8 cellular contexts compared by ENCODE assay signal in genomic region chr17:68601565-68602266, GRCh38. TPM values are rescaled to one million over a fixed set of nuclear protein-coding genes. Genes with fewer than 3 reads are reported as not detected.
DNase-seq lines count a peak whose midpoint lies in the region; ATAC-seq and TF ChIP-seq lines count a peak whose summit lies in the region.

No MANE protein-coding gene starts in this region.

- H3K27me3 Mint-ChIP-seq in activated naive CD8-positive, alpha-beta T cell treated with anti-CD3 and anti-CD28 coated beads for 36 hours = peaks cover 68% of the 10 kb centered on the region

- DNase-seq in ELF-1 (ENCODE audit: low read depth, low spot score) (peak; percentile 43), hepatocyte (ENCODE audit: low spot score) (no peak), sciatic nerve (ENCODE audit: low spot score) (no peak), NCI-H1694 (lab: John Stamatoyannopoulos, UW) (no peak)
- DNase-seq in activated naive CD8-positive, alpha-beta T cell treated with anti-CD3 and anti-CD28 coated beads for 36 hours = no peak

- no peaks in the 10 kb centered on the region for H3K36me3 Mint-ChIP-seq in activated naive CD8-positive, alpha-beta T cell treated with anti-CD3 and anti-CD28 coated beads for 36 hours

- peak overlapping the region; percentile 42 for H2AFZ ChIP-seq in hepatocyte

- no peaks in the 10 kb centered on the region for H4K20me1 ChIP-seq in hepatocyte (ENCODE audit: insufficient read depth, poor library complexity, severe bottlenecking)

- peaks cover 15% of the 10 kb centered on the region for H3K4me1 ChIP-seq in hepatocyte (ENCODE audit: insufficient read depth)

- no peak overlapping the region for H3K4me3 ChIP-seq in hepatocyte

- peak overlapping the region; percentile 20 for H3K4me3 Mint-ChIP-seq in activated naive CD8-positive, alpha-beta T cell treated with anti-CD3 and anti-CD28 coated beads for 36 hours

- TF ChIP-seq CTCF in hepatocyte (IDR thresholded peaks at IDR 0.05; ENCODE audit: poor library complexity) = no peak

- H3K27ac Mint-ChIP-seq in activated naive CD8-positive, alpha-beta T cell treated with anti-CD3 and anti-CD28 coated beads for 36 hours = no peak overlapping the region

- H3K9me2 ChIP-seq in hepatocyte (replicated peaks; ENCODE audit: insufficient read depth) = no peaks in the 10 kb centered on the region

- H3K27me3 ChIP-seq in hepatocyte = peaks cover 6% of the 10 kb centered on the region

- peaks cover 9% of the 10 kb centered on the region for H3K4me1 Mint-ChIP-seq in activated naive CD8-positive, alpha-beta T cell treated with anti-CD3 and anti-CD28 coated beads for 36 hours

- H3K36me3 ChIP-seq in hepatocyte (replicated peaks; ENCODE audit: insufficient read depth, low read depth) = no peaks in the 10 kb centered on the region

- no peaks in the 10 kb centered on the region for H3K9me3 ChIP-seq in hepatocyte (ENCODE audit: low read depth)

- no peaks in the 10 kb centered on the region for H3K9me3 Mint-ChIP-seq in activated naive CD8-positive, alpha-beta T cell treated with anti-CD3 and anti-CD28 coated beads for 36 hours

- peak overlapping the region; percentile 99 for H3K4me2 ChIP-seq in hepatocyte

- H3K27ac ChIP-seq in hepatocyte = peak overlapping the region; percentile 87

- WGBS in hepatocyte (ENCODE audit: low lambda C conversion rate, missing lambda C conversion rate) = 57% methylated on average over 6 of the region's 6 CpGs

- H3K79me2 ChIP-seq in hepatocyte = peaks cover 7% of the 10 kb centered on the region

- ATAC-seq in sciatic nerve = peak; percentile 4
- no peak for ATAC-seq in HG02571 (IDR thresholded peaks at IDR 0.05; ENCODE audit: unreplicated experiment)
- ATAC-seq in HG03354 (IDR thresholded peaks at IDR 0.05; ENCODE audit: poor library complexity, severe bottlenecking, unreplicated experiment) = no peak
- no peak for ATAC-seq in GM21447 (IDR thresholded peaks at IDR 0.05; ENCODE audit: unreplicated experiment)

- intact Hi-C loops in sciatic nerve (cut with DNase I) = no loop called here

RNA-seq across cellular contexts. Expression of gene FAM20A, which starts 0.5 kb away (rescaled TPM):
- not detected for total RNA-seq in activated naive CD8-positive, alpha-beta T cell treated with anti-CD3 and anti-CD28 coated beads for 36 hours
- total RNA-seq in hepatocyte = 19.9 and 21.5 TPM in 2 replicates
- polyA plus RNA-seq in hepatocyte = 39.7 and 41.1 TPM in 2 replicates
- total RNA-seq in sciatic nerve = 56.5 TPM

Comparison
In these comparisons a context has a peak if more than half of its experiments do, and no peak if none do; other contexts are left out.
1. RNA of gene FAM20A, which starts 0.5 kb away (total RNA-seq): 56.5 TPM in sciatic nerve (single experiment) and 19.9 to 21.5 TPM in hepatocyte; not detected in activated naive CD8-positive, alpha-beta T cell treated with anti-CD3 and anti-CD28 coated beads for 36 hours; every median in the first group is over 10 times any median in the second.